29 cellular contexts compared by ENCODE assay signal in genomic region chr9:72903103-72903502, GRCh38.
"Had no signal": no experiment of that assay in that cellular context is flagged by ENCODE, and none has a peak within 500 bp of the region (broad histone marks: within the 10 kb centered on the region; RNA-seq: fewer than 3 reads in every experiment).

No MANE protein-coding gene starts in this region.

- DNase-seq: colonic mucosa; cortex of kidney; dermis blood vessel endothelial cell; dorsolateral prefrontal cortex; effector CD4-positive, alpha-beta T cell; effector CD8-positive, alpha-beta T cell; effector memory CD4-positive, alpha-beta T cell; effector memory CD8-positive, alpha-beta T cell; endodermal cell; esophagus squamous epithelium; foreskin fibroblast; foreskin keratinocyte; foreskin melanocyte; gastrocnemius medialis; glutamatergic neuron; head of caudate nucleus; heart left ventricle; heart right ventricle; hippocampal formation had no signal

- H3K27ac Mint-ChIP-seq: dendritic cell treated with granulocyte-macrophage colony-stimulating factor and Interleukin-4, amounts not matched to agents 40 ng/mL and 50 ng/mL, for 4 days; effector memory CD8-positive, alpha-beta T cell; endodermal cell had no signal

- H3K4me2 ChIP-seq: hepatocyte had no signal

- H3K4me3 Mint-ChIP-seq: dendritic cell treated with granulocyte-macrophage colony-stimulating factor and Interleukin-4, amounts not matched to agents 40 ng/mL and 50 ng/mL, for 4 days; effector memory CD8-positive, alpha-beta T cell; endodermal cell had no signal

- H3K9me3 ChIP-seq: colonic mucosa, esophagus muscularis mucosa, esophagus squamous epithelium, gastrocnemius medialis, gastroesophageal sphincter, heart left ventricle, heart right ventricle had no signal

- H3K4me3 ChIP-seq: colonic mucosa, coronary artery, dorsolateral prefrontal cortex, esophagus muscularis mucosa, esophagus squamous epithelium, gastrocnemius medialis, gastroesophageal sphincter, heart left ventricle, heart right ventricle, hepatocyte had no signal

- H3K27me3 Mint-ChIP-seq: dendritic cell treated with granulocyte-macrophage colony-stimulating factor and Interleukin-4, amounts not matched to agents 40 ng/mL and 50 ng/mL, for 4 days; effector memory CD8-positive, alpha-beta T cell had no signal

- H3K9me3 Mint-ChIP-seq: dendritic cell treated with granulocyte-macrophage colony-stimulating factor and Interleukin-4, amounts not matched to agents 40 ng/mL and 50 ng/mL, for 4 days; effector memory CD8-positive, alpha-beta T cell; endodermal cell had no signal

- FAIRE-seq: endometrium, endothelial cell of umbilical vein, frontal cortex had no signal

- ATAC-seq: effector memory CD8-positive, alpha-beta T cell; esophagus mucosa; foreskin keratinocyte; gastrocnemius medialis; gastroesophageal sphincter; heart left ventricle; heart right ventricle had no signal

- H3K4me1 ChIP-seq: colonic mucosa, esophagus squamous epithelium, foreskin keratinocyte, gastrocnemius medialis had no signal

- H3K27ac ChIP-seq: colonic mucosa, coronary artery, dorsolateral prefrontal cortex, epithelial cell of prostate, esophagus muscularis mucosa, esophagus squamous epithelium, foreskin keratinocyte, gastrocnemius medialis, gastroesophageal sphincter, heart left ventricle, heart right ventricle, hepatocyte had no signal
